In the genomic region with DNA sequence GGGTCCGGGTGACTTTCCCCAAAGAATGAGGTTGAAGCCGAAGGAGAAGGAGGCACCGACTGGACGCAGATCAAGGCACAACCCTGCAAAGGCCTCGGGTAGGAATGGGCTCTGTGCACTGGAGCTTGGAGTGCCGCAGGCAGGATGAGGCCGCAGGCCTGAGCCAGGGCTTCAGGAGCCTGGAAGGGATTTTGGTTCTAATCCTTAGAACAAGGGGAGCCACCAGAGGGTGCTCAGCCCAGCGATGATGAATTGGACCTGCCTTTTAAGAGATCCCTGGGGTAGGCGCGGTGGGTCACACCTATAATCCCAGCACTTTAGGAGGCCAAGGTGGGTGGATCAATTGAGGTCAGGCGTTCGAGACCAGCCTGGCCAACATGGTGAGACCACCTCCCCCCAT, we compare ENCODE assay signal across 1 cellular context.
TF ChIP-seq lines count a peak whose summit lies in the region.

No MANE protein-coding gene starts in this region.

TF ChIP-seq in K562, 482 proteins besides CTCF, POLR2A, EP300 and RAD21:
- TF ChIP-seq YY1 (IDR thresholded peaks at IDR 0.05; ENCODE audit: borderline replicate concordance in 1 of 3, control insufficient read depth in 1 of 3, extremely low read depth in 1 of 3, insufficient read depth in 3 of 3, insufficient read length in 1 of 3, insufficient replicate concordance in 2 of 3, low read depth in 1 of 3, low read length in 2 of 3) (no peak), RBFOX2 (IDR thresholded peaks at IDR 0.05; ENCODE audit: low read depth, low read length) (no peak), JUNB (CRISPR knock-in tag; conservative IDR thresholded peaks at IDR 0.05) (no peak), MTA1 (IDR thresholded peaks at IDR 0.05; ENCODE audit: borderline replicate concordance) (no peak), ZNF124 (CRISPR knock-in tag; IDR thresholded peaks at IDR 0.05) (no peak), ZNF24 (IDR thresholded peaks at IDR 0.05) (no peak), ARID2 (IDR thresholded peaks at IDR 0.05) (no peak), HMG20B (CRISPR knock-in tag; IDR thresholded peaks at IDR 0.05) (no peak), MEIS2 (IDR thresholded peaks at IDR 0.05; ENCODE audit: partially characterized antibody) (no peak), CREM (IDR thresholded peaks at IDR 0.05; ENCODE audit: low read depth) (no peak), CSDE1 (IDR thresholded peaks at IDR 0.05) (no peak), EP400 (IDR thresholded peaks at IDR 0.05) (no peak), NEUROD1 (IDR thresholded peaks at IDR 0.05; ENCODE audit: borderline replicate concordance, low read depth, low read length, partially characterized antibody) (no peak), JUND (IDR thresholded peaks at IDR 0.05; ENCODE audit: borderline replicate concordance, low read depth, low read length) (no peak), JUND (tag; IDR thresholded peaks at IDR 0.05; ENCODE audit: borderline replicate concordance, low read depth, low read length) (no peak), POLR3G (IDR thresholded peaks at IDR 0.05; ENCODE audit: extremely low read depth, insufficient read length, insufficient replicate concordance) (no peak), ZNF324 (CRISPR knock-in tag; IDR thresholded peaks at IDR 0.05) (no peak), KLF10 (CRISPR knock-in tag; IDR thresholded peaks at IDR 0.05) (no peak), PYGO2 (tag; IDR thresholded peaks at IDR 0.05) (no peak), HDAC2 (IDR thresholded peaks at IDR 0.05) (no peak)
- TF ChIP-seq, protein P1, sequence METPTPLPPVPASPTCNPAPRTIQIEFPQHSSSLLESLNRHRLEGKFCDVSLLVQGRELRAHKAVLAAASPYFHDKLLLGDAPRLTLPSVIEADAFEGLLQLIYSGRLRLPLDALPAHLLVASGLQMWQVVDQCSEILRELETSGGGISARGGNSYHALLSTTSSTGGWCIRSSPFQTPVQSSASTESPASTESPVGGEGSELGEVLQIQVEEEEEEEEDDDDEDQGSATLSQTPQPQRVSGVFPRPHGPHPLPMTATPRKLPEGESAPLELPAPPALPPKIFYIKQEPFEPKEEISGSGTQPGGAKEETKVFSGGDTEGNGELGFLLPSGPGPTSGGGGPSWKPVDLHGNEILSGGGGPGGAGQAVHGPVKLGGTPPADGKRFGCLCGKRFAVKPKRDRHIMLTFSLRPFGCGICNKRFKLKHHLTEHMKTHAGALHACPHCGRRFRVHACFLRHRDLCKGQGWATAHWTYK (CRISPR knock-in tag; IDR thresholded peaks at IDR 0.05), result no peak
